In genomic region chr1:99481391-99481996, GRCh38 we compare ENCODE assay signal across 8 cellular contexts.
DNase-seq lines count a peak whose midpoint lies in the region; ATAC-seq, FAIRE-seq and TF ChIP-seq lines count a peak whose summit lies in the region.

No MANE protein-coding gene starts in this region.

- POLR2A ChIA-PET in GM10248 (lab: Yijun Ruan, JAX) (no interaction called here), activated B cell treated with CpG ODN at 0.5 μM for 24 hours (lab: Charles Lee) (no interaction called here)

- DNase-seq in AG08395 (ENCODE audit: low spot score) = peak; percentile 56
- no peak for DNase-seq in GM10248 (ENCODE audit: extremely low spot score)
- DNase-seq in NCI-H2171 treated with DMSO at 0.1 percent for 48 hours (lab: John Stamatoyannopoulos, UW) = peak; percentile 66
- no peak for DNase-seq in activated B cell treated with CpG ODN at 0.5 μM for 24 hours
- peak in 1 of 2 donors; percentile 17 for DNase-seq in frontal cortex (ENCODE audit: low spot score in 2 of 2)
- DNase-seq in pancreas = peak in 3 of 6 donors; percentile 29 to 52 (median 34)
- DNase-seq in GM12891 (ENCODE audit: insufficient read length, low spot score) = no peak

- TF ChIP-seq POLR2A in GM12891 (IDR thresholded peaks at IDR 0.05; ENCODE audit: low read depth, low read length) = no peak

- H3K36me3 ChIP-seq in pancreas = no peaks in the 10 kb centered on the region

- ATAC-seq in HG02884 (IDR thresholded peaks at IDR 0.05; ENCODE audit: unreplicated experiment) (peak; percentile 81), activated B cell treated with CpG ODN at 0.5 μM for 24 hours (ENCODE audit: low read depth) (no peak), pancreas (peak; percentile 64 to 85 (median 82))

- H3K9me3 Mint-ChIP-seq in activated B cell treated with CpG ODN at 0.5 μM for 24 hours = peaks cover 2% of the 10 kb centered on the region

- H3K4me1 Mint-ChIP-seq in activated B cell treated with CpG ODN at 0.5 μM for 24 hours = no peaks in the 10 kb centered on the region

- no peaks in the 10 kb centered on the region for H3K27me3 Mint-ChIP-seq in activated B cell treated with CpG ODN at 0.5 μM for 24 hours

- no peak overlapping the region for H3K27ac Mint-ChIP-seq in activated B cell treated with CpG ODN at 0.5 μM for 24 hours

- H3K9me3 ChIP-seq in pancreas = no peaks in the 10 kb centered on the region

- no peaks in the 10 kb centered on the region for H3K4me1 ChIP-seq in pancreas

- H3K4me3 Mint-ChIP-seq in activated B cell treated with CpG ODN at 0.5 μM for 24 hours = no peak overlapping the region

- H3K4me3 ChIP-seq in pancreas = no peak overlapping the region

- intact Hi-C loops in activated B cell treated with CpG ODN at 0.5 μM for 24 hours (cut with micrococcal nuclease) (loop anchor here (1.0 to 2.0 kb wide), 3 partner anchors 301 to 733 kb away; no protein-coding TSS in a partner anchor), pancreas (cut with DNase I) (loop anchor here in 1 of 3 donors (10.0 kb wide), 1 partner anchor 297 kb away; no protein-coding TSS in a partner anchor)

- CTCF ChIA-PET in GM10248 (lab: Yijun Ruan, JAX) = interaction anchor here (0.8 to 5.0 kb wide), 17 partner anchors 9 to 731 kb away, joined by 3 to 37 read pairs (median 4); no protein-coding TSS in a partner anchor
- CTCF ChIA-PET in activated B cell treated with CpG ODN at 0.5 μM for 24 hours (lab: Charles Lee) = interaction anchor here (0.8 to 3.2 kb wide), 4 partner anchors 11 to 687 kb away, joined by 3 to 16 read pairs (median 5); no protein-coding TSS in a partner anchor

- TF ChIP-seq CTCF in GM10248 (IDR thresholded peaks at IDR 0.05; ENCODE audit: control extremely low read depth, extremely low read depth, low read depth, missing control alignments) (peak; percentile 64), activated B cell treated with CpG ODN at 0.5 μM for 24 hours (IDR thresholded peaks at IDR 0.05) (peak; percentile 62), pancreas (IDR thresholded peaks at IDR 0.05) (peak; percentile 35 to 54 (median 47))

- H3K27me3 ChIP-seq in pancreas = no peaks in the 10 kb centered on the region

- H3K27ac ChIP-seq in pancreas = no peak overlapping the region

- H3K36me3 Mint-ChIP-seq in activated B cell treated with CpG ODN at 0.5 μM for 24 hours (ENCODE audit: low read depth) = no peaks in the 10 kb centered on the region

- FAIRE-seq in frontal cortex (lab: Jason Lieb, UNC) (peak; percentile 94), pancreas (lab: Jason Lieb, UNC) (peak; percentile 54), GM12891 (lab: Jason Lieb, UNC) (no peak)

TF ChIP-seq in GM12891, 5 proteins besides CTCF, POLR2A, EP300 and RAD21:
- TF ChIP-seq SPI1 (IDR thresholded peaks at IDR 0.05; ENCODE audit: low read depth, low read length) (no peak), POU2F2 (IDR thresholded peaks at IDR 0.05; ENCODE audit: low read depth, low read length) (no peak), POLR2AphosphoS5 (IDR thresholded peaks at IDR 0.05; ENCODE audit: low read depth, low read length) (no peak), TAF1 (IDR thresholded peaks at IDR 0.05; ENCODE audit: low read depth, low read length) (no peak), PAX5 (IDR thresholded peaks at IDR 0.05; ENCODE audit: insufficient read depth, low read length, severe bottlenecking) (no peak)

Comparison
In these comparisons a context has a peak if more than half of its experiments do, and no peak if none do; other contexts are left out.
1. DNase-seq: peak in AG08395 (single experiment) and NCI-H2171 treated with DMSO at 0.1 percent for 48 hours (single experiment); none in GM10248 (single experiment), activated B cell treated with CpG ODN at 0.5 μM for 24 hours (single experiment) and GM12891 (single experiment).
2. Peak in every context shown above with its lines, with median percentiles within 50 percentile points of each other: CTCF ChIP-seq.